Comparison of ENCODE assay signal across 8 cellular contexts in genomic region chr1:152461544-152461943, GRCh38. TPM values are rescaled to one million over a fixed set of nuclear protein-coding genes. Genes with fewer than 3 reads are reported as not detected.
DNase-seq lines count a peak whose midpoint lies in the region; ATAC-seq and TF ChIP-seq lines count a peak whose summit lies in the region.

No MANE protein-coding gene starts in this region.

- no peaks in the 10 kb centered on the region for H4K20me1 ChIP-seq in OCI-LY7 (ENCODE audit: insufficient read depth, low read length)

- no peak for ATAC-seq in HG03135 (IDR thresholded peaks at IDR 0.05; ENCODE audit: unreplicated experiment)
- ATAC-seq in HG03521 (IDR thresholded peaks at IDR 0.05; ENCODE audit: unreplicated experiment): no peak

- no peak overlapping the region for H3K4me2 ChIP-seq in OCI-LY7 (ENCODE audit: low read length)

- H3K9me3 ChIP-seq in HEK293 (ENCODE audit: control insufficient read depth, insufficient read depth, low read depth, low read length) (no peaks in the 10 kb centered on the region), OCI-LY7 (ENCODE audit: low read length) (peaks cover 7% of the 10 kb centered on the region; the same call in 1 of the 2 replicates)

- H3K4me1 ChIP-seq in HEK293 (ENCODE audit: control insufficient read depth, insufficient read depth, low read length) (no peaks in the 10 kb centered on the region), OCI-LY7 (ENCODE audit: insufficient read depth, low read length, poor library complexity, severe bottlenecking) (peaks cover 5% of the 10 kb centered on the region)

- H3K27ac ChIP-seq in HEK293 (ENCODE audit: extremely low read depth, low read depth, low read length) (no peak overlapping the region), OCI-LY7 (ENCODE audit: low read depth, low read length, poor library complexity, severe bottlenecking) (no peak overlapping the region)

- DNase-seq in AML-193 (lab: John Stamatoyannopoulos, UW): peak; percentile 84 to 86
- DNase-seq in OCI-LY7 (ENCODE audit: low spot score): peak; percentile 65
- peak; percentile 59 to 68 for DNase-seq in activated T-cell treated with anti-CD3 and anti-CD28 coated beads, Interleukin-2, amount 50 U/mL, for 48 hours
- DNase-seq in foreskin melanocyte: peak; percentile 53
- peak; percentile 30 for DNase-seq in pulmonary artery endothelial cell (ENCODE audit: low read depth, low spot score)

- BruUV-seq in OCI-LY7 (replicated peaks; lab: Mats Ljungman, UMichigan): no TSS peak

- H3K4me3 ChIP-seq in HEK293 (ENCODE audit: low read depth, low read length) (no peak overlapping the region), OCI-LY7 (ENCODE audit: low read depth, low read length, poor library complexity, severe bottlenecking) (no peak overlapping the region)

- H3K9me2 ChIP-seq in OCI-LY7 (ENCODE audit: insufficient read depth, low read length): no peaks in the 10 kb centered on the region

- no peak overlapping the region for H2AFZ ChIP-seq in OCI-LY7 (ENCODE audit: low read length)

- POLR2A ChIA-PET in HEK293 (lab: Yijun Ruan, JAX) (no interaction called here), OCI-LY7 (lab: Charles Lee) (no interaction called here)

- no peaks in the 10 kb centered on the region for H3K79me2 ChIP-seq in OCI-LY7 (ENCODE audit: insufficient read depth, low read depth, low read length)

- CTCF ChIA-PET in HEK293 (lab: Yijun Ruan, JAX): interaction anchor here (0.6 to 1.5 kb wide), 10 partner anchors 13 to 1767 kb away, joined by 3 to 10 read pairs (median 4); no protein-coding TSS in a partner anchor
- CTCF ChIA-PET in OCI-LY7 (lab: Charles Lee; ENCODE audit: unreplicated experiment): no interaction called here

- intact Hi-C loops in OCI-LY7 (cut with micrococcal nuclease; ENCODE audit: unreplicated experiment): no loop called here

- H3K36me3 ChIP-seq in HEK293 (ENCODE audit: control insufficient read depth in 2 of 2, insufficient read depth in 1 of 2, low read length in 2 of 2) (no peaks in the 10 kb centered on the region), OCI-LY7 (ENCODE audit: insufficient read depth, low read length) (no peaks in the 10 kb centered on the region)

- no peak for TF ChIP-seq CTCF in HEK293 (tag by site-specific recombination; IDR thresholded peaks at IDR 0.05)
- TF ChIP-seq CTCF in OCI-LY7 (conservative IDR thresholded peaks at IDR 0.05; ENCODE audit: low read length): peak; percentile 72

TF ChIP-seq in HEK293, 187 proteins besides CTCF, POLR2A, EP300 and RAD21:
- TF ChIP-seq REPIN1 (tag by site-specific recombination; IDR thresholded peaks at IDR 0.05; ENCODE audit: low read depth): no peak
- no peak for TF ChIP-seq PRDM2 (tag by site-specific recombination; IDR thresholded peaks at IDR 0.05; ENCODE audit: borderline replicate concordance)
- TF ChIP-seq ZFP3 (tag by site-specific recombination; IDR thresholded peaks at IDR 0.05; ENCODE audit: low read depth): no peak
- TF ChIP-seq ZNF660 (tag by site-specific recombination; IDR thresholded peaks at IDR 0.05): peak; percentile 60; the same call in 1 of the 2 replicates
- TF ChIP-seq ZNF423 (tag by site-specific recombination; IDR thresholded peaks at IDR 0.05): no peak
- TF ChIP-seq ZNF654 (tag by site-specific recombination; IDR thresholded peaks at IDR 0.05; ENCODE audit: low read depth): peak; percentile 31
- TF ChIP-seq ZBTB48 (tag by site-specific recombination; IDR thresholded peaks at IDR 0.05): no peak
- TF ChIP-seq HOXD13 (CRISPR knock-in tag; IDR thresholded peaks at IDR 0.05; ENCODE audit: borderline replicate concordance): no peak
- TF ChIP-seq EGR2 (tag by site-specific recombination; IDR thresholded peaks at IDR 0.05; ENCODE audit: low read depth): no peak
- no peak for TF ChIP-seq ZNF555 (tag by site-specific recombination; conservative IDR thresholded peaks at IDR 0.05)
- no peak for TF ChIP-seq PRDM1 (tag by site-specific recombination; IDR thresholded peaks at IDR 0.05)

RNA-seq across cellular contexts. Expression of gene CRNN, which starts 47.5 kb away (rescaled TPM):
- not detected in 2 replicates for total RNA-seq in OCI-LY7 (2014; rRNA removed; shearing (Covaris generic))
- total RNA-seq in OCI-LY7 (2022) (not detected in 2 replicates), pulmonary artery endothelial cell (not detected in 2 replicates)

RNA-seq across cellular contexts. Expression of gene LCE5A, which starts 49.1 kb away (rescaled TPM):
- not detected in 2 replicates for total RNA-seq in OCI-LY7 (2014; rRNA removed; shearing (Covaris generic))
- not detected in 2 replicates for total RNA-seq in OCI-LY7 (2022)
- total RNA-seq in pulmonary artery endothelial cell: not detected in 2 replicates

RNA-seq across cellular contexts. Expression of gene CRCT1, which starts 52.7 kb away (rescaled TPM):
- not detected in 2 replicates for total RNA-seq in OCI-LY7 (2014; rRNA removed; shearing (Covaris generic))
- total RNA-seq in OCI-LY7 (2022) (not detected in 2 replicates), pulmonary artery endothelial cell (not detected in 2 replicates)

Comparison
In these comparisons a context has a peak if more than half of its experiments do, and no peak if none do; other contexts are left out.
1. DNase-seq: peak in every context shown above with its lines; median percentile 85 in AML-193; 65 in OCI-LY7; 64 in activated T-cell treated with anti-CD3 and anti-CD28 coated beads, Interleukin-2, amount 50 U/mL, for 48 hours; 53 in foreskin melanocyte; 30 in pulmonary artery endothelial cell.